Comparison of ENCODE assay signal across 8 cellular contexts in the genomic region with DNA sequence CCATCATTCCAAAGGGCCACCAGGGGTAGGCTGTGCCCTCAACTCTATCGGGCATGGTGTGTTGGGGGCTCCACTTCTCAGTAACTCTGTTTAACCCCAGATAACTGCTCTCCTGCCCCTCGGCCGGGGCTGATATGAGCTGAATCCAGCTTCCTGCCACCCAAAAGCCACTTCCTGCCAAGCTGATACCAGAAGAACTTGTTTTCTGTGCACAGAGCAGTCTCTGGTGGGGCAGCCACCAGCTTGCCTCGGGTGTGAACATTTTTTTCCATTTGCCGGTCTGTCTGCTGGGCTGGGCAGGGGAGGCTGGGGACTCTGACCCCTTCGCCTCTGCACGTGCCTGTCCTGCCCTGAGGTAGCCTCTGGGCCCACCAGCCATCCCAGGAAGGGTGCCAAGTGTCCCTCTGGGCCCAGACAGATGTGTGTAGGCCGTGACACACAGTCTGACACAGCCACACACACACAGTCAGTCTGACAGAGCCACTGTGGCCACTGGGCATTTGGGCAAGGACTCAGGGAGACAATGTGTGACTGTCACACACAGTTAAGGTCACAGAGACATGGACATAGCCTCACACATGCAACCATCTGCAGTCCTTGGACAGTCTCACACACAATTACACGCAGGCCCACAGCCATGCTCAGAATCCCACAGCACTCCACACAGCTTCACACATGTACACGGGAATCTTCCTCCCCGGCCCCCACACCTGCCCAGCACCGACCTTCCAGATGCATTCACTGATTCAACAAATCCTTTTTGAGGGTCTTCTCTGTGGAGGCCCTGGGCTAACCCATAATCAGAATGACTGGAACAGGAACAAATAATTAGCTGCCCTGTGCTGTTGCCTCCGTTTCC. TPM values are rescaled to one million over a fixed set of nuclear protein-coding genes. Genes with fewer than 3 reads are reported as not detected.
DNase-seq lines count a peak whose midpoint lies in the region; ATAC-seq and TF ChIP-seq lines count a peak whose summit lies in the region.

No MANE protein-coding gene starts in this region.

- TF ChIP-seq RAD21 in liver (IDR thresholded peaks at IDR 0.05), result no peak

- peak overlapping the region; percentile 25 to 68 for H3K27ac ChIP-seq in liver (ENCODE audit: low read depth in 1 of 2, low read length in 2 of 2)
- H3K27ac ChIP-seq in upper lobe of left lung, result peak overlapping the region; percentile 14 to 78 (median 59)
- peak overlapping the region in 2 of 5 donors; percentile 15 to 22 for H3K27ac ChIP-seq in adrenal gland

- ATAC-seq in upper lobe of left lung (ENCODE audit: low FRiP score in 2 of 2) (no peak), HG03520 (IDR thresholded peaks at IDR 0.05; ENCODE audit: unreplicated experiment) (no peak)

- H3K9me3 ChIP-seq in liver (ENCODE audit: control insufficient read depth in 4 of 4, low read length in 3 of 4), result no peaks in the 10 kb centered on the region
- H3K9me3 ChIP-seq in upper lobe of left lung, result no peaks in the 10 kb centered on the region
- no peaks in the 10 kb centered on the region for H3K9me3 ChIP-seq in adrenal gland (replicated peaks in 1 of 3)

- TF ChIP-seq POLR2A in upper lobe of left lung (IDR thresholded peaks at IDR 0.05) (peak in 1 of 4 donors; percentile 17), adrenal gland (IDR thresholded peaks at IDR 0.05) (no peak)

- 68% methylated on average over 13 of the region's 13 CpGs for WGBS in liver
- WGBS in upper lobe of left lung, 2 donors, result 56 to 74% methylated on average over 10 to 13 of the region's 13 CpGs
- 70 to 86% (median 73%) methylated on average over 9 to 13 of the region's 13 CpGs for WGBS in adrenal gland, 4 donors

- in situ Hi-C loops in G401 (cut with HindIII; ENCODE audit: low sequenced_read_pairs), result no loop called here

- H3K27me3 ChIP-seq in liver (ENCODE audit: control insufficient read depth in 4 of 4, insufficient read depth in 4 of 4, low read length in 3 of 4) (no peaks in the 10 kb centered on the region), upper lobe of left lung (no peaks in the 10 kb centered on the region), adrenal gland (no peaks in the 10 kb centered on the region)

- DNase-seq in NK-92 treated with Interleukin-12 subunit alpha and Interleukin-12 subunit beta, amount 100 ng/mL, for 24 hours (lab: John Stamatoyannopoulos, UW), result peak; percentile 78
- no peak for DNase-seq in NK-92 (lab: John Stamatoyannopoulos, UW; ENCODE audit: unreplicated experiment)
- DNase-seq in activated T-cell treated with anti-CD3 and anti-CD28 coated beads for 4 hours, result peak; percentile 49
- DNase-seq in upper lobe of left lung, result peak in 1 of 2 donors; percentile 49
- no peak for DNase-seq in G401 (ENCODE audit: low spot score)
- DNase-seq in adrenal gland, result no peak

- intact Hi-C loops in adrenal gland (cut with DNase I), result no loop called here

- no peak overlapping the region for H3K4me3 ChIP-seq in liver (ENCODE audit: low read depth in 1 of 3, low read length in 3 of 3)
- no peak overlapping the region for H3K4me3 ChIP-seq in upper lobe of left lung
- no peak overlapping the region for H3K4me3 ChIP-seq in adrenal gland

- no peak overlapping the region for H3K9ac ChIP-seq in liver (ENCODE audit: low read depth in 1 of 2, low read length in 2 of 2)

- H3K4me1 ChIP-seq in liver (ENCODE audit: control insufficient read depth in 4 of 4, insufficient read depth in 4 of 4, low read length in 3 of 4) (peaks cover 0 to 21% (median 9%) of the 10 kb centered on the region in 4 donors), upper lobe of left lung (peaks cover 19 to 41% (median 31%) of the 10 kb centered on the region in 4 donors), adrenal gland (replicated peaks in 1 of 2) (peaks cover 0 to 28% of the 10 kb centered on the region in 2 donors)

- TF ChIP-seq CTCF in liver (IDR thresholded peaks at IDR 0.05; ENCODE audit: low read depth, low read length, missing input control), result no peak
- no peak for TF ChIP-seq CTCF in upper lobe of left lung (IDR thresholded peaks at IDR 0.05)
- no peak for TF ChIP-seq CTCF in adrenal gland (IDR thresholded peaks at IDR 0.05)

- no peak for TF ChIP-seq EP300 in upper lobe of left lung (IDR thresholded peaks at IDR 0.05)

- H3K36me3 ChIP-seq in liver (ENCODE audit: control insufficient read depth in 4 of 4, insufficient read depth in 3 of 4, low read depth in 1 of 4, low read length in 3 of 4), result no peaks in the 10 kb centered on the region
- no peaks in the 10 kb centered on the region for H3K36me3 ChIP-seq in upper lobe of left lung
- H3K36me3 ChIP-seq in adrenal gland (replicated peaks in 1 of 2), result no peaks in the 10 kb centered on the region

TF ChIP-seq in liver, 16 proteins besides CTCF, POLR2A, EP300 and RAD21:
- TF ChIP-seq SP1 (IDR thresholded peaks at IDR 0.05), result peak; percentile 68
- no peak for TF ChIP-seq GABPA (IDR thresholded peaks at IDR 0.05 in 1 of 2, conservative IDR thresholded peaks at IDR 0.05 in 1 of 2)
- peak; percentile 35 to 36 for TF ChIP-seq JUND (IDR thresholded peaks at IDR 0.05)
- peak in 1 of 2 donors; percentile 66 for TF ChIP-seq HNF4A (conservative IDR thresholded peaks at IDR 0.05)
- TF ChIP-seq, protein P1, sequence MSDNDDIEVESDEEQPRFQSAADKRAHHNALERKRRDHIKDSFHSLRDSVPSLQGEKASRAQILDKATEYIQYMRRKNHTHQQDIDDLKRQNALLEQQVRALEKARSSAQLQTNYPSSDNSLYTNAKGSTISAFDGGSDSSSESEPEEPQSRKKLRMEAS (IDR thresholded peaks at IDR 0.05), result no peak
- TF ChIP-seq, protein P2, sequence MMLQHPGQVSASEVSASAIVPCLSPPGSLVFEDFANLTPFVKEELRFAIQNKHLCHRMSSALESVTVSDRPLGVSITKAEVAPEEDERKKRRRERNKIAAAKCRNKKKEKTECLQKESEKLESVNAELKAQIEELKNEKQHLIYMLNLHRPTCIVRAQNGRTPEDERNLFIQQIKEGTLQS (IDR thresholded peaks at IDR 0.05), result no peak
- TF ChIP-seq HNF4G (IDR thresholded peaks at IDR 0.05), result no peak
- TF ChIP-seq NR2F2 (IDR thresholded peaks at IDR 0.05), result peak; percentile 53
- peak; percentile 46 to 81 for TF ChIP-seq RXRA (IDR thresholded peaks at IDR 0.05)
TF ChIP-seq in liver: peak in this region for 5.

RNA-seq across cellular contexts. Expression of gene NOL4L, which starts 45.1 kb away (rescaled TPM):
- total RNA-seq in liver (1 to 10 TPM; 2.2 to 6.8 TPM), upper lobe of left lung (10 to 100 TPM; 13.4 to 40.2 (median 19.0) TPM), adrenal gland (10 to 100 TPM in 7 of 8 donors, 1 to 10 TPM in 1; 9.7 to 30.4 (median 15.7) TPM)
- polyA plus RNA-seq in liver (1 to 10 TPM; 3.1 to 5.4 TPM), adrenal gland (10 to 100 TPM in 2 of 3 donors, 1 to 10 TPM in 1; 6.4 to 29.8 (median 13.8) TPM)
- 6.1 and 8.5 TPM in 2 replicates for total RNA-seq in G401 (2014; rRNA removed; shearing (Covaris generic))

Comparison
In these comparisons a context has a peak if more than half of its experiments do, and no peak if none do; other contexts are left out.
1. DNase-seq: peak in NK-92 treated with Interleukin-12 subunit alpha and Interleukin-12 subunit beta, amount 100 ng/mL, for 24 hours (single experiment) and activated T-cell treated with anti-CD3 and anti-CD28 coated beads for 4 hours (single experiment); none in NK-92 (single experiment), G401 (single experiment) and adrenal gland (0 of 7).